1 cellular context compared by ENCODE assay signal in genomic region chr11:14892036-14892556, GRCh38.
TF ChIP-seq lines count a peak whose summit lies in the region.

CYP2R1 (minus strand) TSS chr11:14892231; CDS start chr11:14892205, 26 bp downstream.

TF ChIP-seq in HEK293, 187 proteins besides CTCF, POLR2A, EP300 and RAD21 (continued from another document):
- TF ChIP-seq ZIC2 (tag by site-specific recombination; IDR thresholded peaks at IDR 0.05), result peak; percentile 44; the same call in 1 of the 2 replicates
- no peak for TF ChIP-seq ZFP37 (tag by site-specific recombination; IDR thresholded peaks at IDR 0.05)
- no peak for TF ChIP-seq ZNF274 (IDR thresholded peaks at IDR 0.05; ENCODE audit: low read length)
- no peak for TF ChIP-seq ZNF274 (tag by site-specific recombination; IDR thresholded peaks at IDR 0.05; ENCODE audit: borderline replicate concordance)
- no peak for TF ChIP-seq ZNF24 (tag by site-specific recombination; IDR thresholded peaks at IDR 0.05)
- TF ChIP-seq RBAK (tag by site-specific recombination; IDR thresholded peaks at IDR 0.05), result no peak
- TF ChIP-seq ZXDB (tag by site-specific recombination; IDR thresholded peaks at IDR 0.05), result peak; percentile 78
- no peak for TF ChIP-seq BCL11B (tag by site-specific recombination; IDR thresholded peaks at IDR 0.05; ENCODE audit: low read depth)
- peak; percentile 84 for TF ChIP-seq ZNF600 (tag by site-specific recombination; IDR thresholded peaks at IDR 0.05)
- TF ChIP-seq SP2 (tag by site-specific recombination; IDR thresholded peaks at IDR 0.05), result peak; percentile 85
- TF ChIP-seq ZNF248 (tag by site-specific recombination; IDR thresholded peaks at IDR 0.05), result no peak
- TF ChIP-seq ZNF530 (tag by site-specific recombination; IDR thresholded peaks at IDR 0.05; ENCODE audit: low read depth), result no peak
- 0 out of 2 replicates have a peak, but pooled peaks have one; percentile 20 for TF ChIP-seq GLIS1 (tag by site-specific recombination; IDR thresholded peaks at IDR 0.05)
- peak; percentile 96 for TF ChIP-seq ZBTB6 (tag by site-specific recombination; IDR thresholded peaks at IDR 0.05)
- TF ChIP-seq ZNF776 (tag by site-specific recombination; IDR thresholded peaks at IDR 0.05; ENCODE audit: borderline replicate concordance), result no peak
- peak; percentile 66; the same call in 1 of the 2 replicates for TF ChIP-seq ZNF610 (tag by site-specific recombination; IDR thresholded peaks at IDR 0.05; ENCODE audit: borderline replicate concordance)
